Comparison of ENCODE assay signal across 1 cellular context in the genomic region with DNA sequence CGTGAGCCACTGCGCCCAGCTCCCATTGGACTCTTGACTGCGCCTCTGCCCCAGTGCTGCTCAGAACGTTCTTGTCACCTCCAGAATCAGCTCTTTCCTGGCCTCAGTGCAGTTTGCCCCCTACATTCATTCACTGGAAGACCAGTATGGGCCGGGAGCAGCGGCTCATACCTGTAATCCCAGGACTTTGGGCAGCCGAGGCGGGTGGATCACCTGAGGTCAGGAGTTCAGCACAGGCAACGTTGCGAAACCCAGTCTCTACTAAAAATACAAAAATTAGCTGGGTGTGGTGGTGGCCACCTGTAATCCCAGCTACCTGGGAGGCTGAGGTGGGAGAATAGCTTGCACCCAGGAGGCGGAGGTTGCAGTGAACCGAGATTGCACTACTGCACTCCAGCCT.
TF ChIP-seq lines count a peak whose summit lies in the region.
"Not testable (repeated sequence)": the region's sequence is repeated elsewhere in the genome, so short reads cannot be mapped to it uniquely, and the experiment has no call there.

No MANE protein-coding gene starts in this region.

TF ChIP-seq in HepG2, 621 proteins besides CTCF, POLR2A, EP300 and RAD21 (continued from another document):
- peak; percentile 32 for TF ChIP-seq HNF4G (IDR thresholded peaks at IDR 0.05; ENCODE audit: borderline replicate concordance, low read depth, low read length)
- TF ChIP-seq HNF4G (CRISPR knock-in tag; IDR thresholded peaks at IDR 0.05; ENCODE audit: borderline replicate concordance, low read depth): peak; percentile 22; the same call in 1 of the 2 replicates
- peak; percentile 44; the same call in 1 of the 2 replicates for TF ChIP-seq SALL1 (CRISPR knock-in tag; IDR thresholded peaks at IDR 0.05)
- 0 out of 2 replicates have a peak, but pooled peaks have one; percentile 42 for TF ChIP-seq ZKSCAN5 (CRISPR knock-in tag; IDR thresholded peaks at IDR 0.05)
- peak; percentile 69; the same call in 1 of the 2 replicates for TF ChIP-seq ZBTB38 (CRISPR knock-in tag; IDR thresholded peaks at IDR 0.05)
- TF ChIP-seq POGZ (CRISPR knock-in tag; IDR thresholded peaks at IDR 0.05): 0 out of 2 replicates have a peak, but pooled peaks have one; percentile 16
- peak; percentile 88 for TF ChIP-seq CEBPG (CRISPR knock-in tag; IDR thresholded peaks at IDR 0.05)
- not testable (repeated sequence) for TF ChIP-seq SOX13 (IDR thresholded peaks at IDR 0.05)
- TF ChIP-seq SOX13 (CRISPR knock-in tag; conservative IDR thresholded peaks at IDR 0.05 in 1 of 2, IDR thresholded peaks at IDR 0.05 in 1 of 2): 0 out of 4 replicates have a peak, but pooled peaks of 1 of the 2 experiments have one; percentile 5
- peak; percentile 40; the same call in 1 of the 2 replicates for TF ChIP-seq NR2F2 (IDR thresholded peaks at IDR 0.05; ENCODE audit: borderline replicate concordance, low read depth)
- 0 out of 2 replicates have a peak, but pooled peaks have one; percentile 45 for TF ChIP-seq KLF12 (CRISPR knock-in tag; IDR thresholded peaks at IDR 0.05; ENCODE audit: borderline replicate concordance)
